In the genomic region with DNA sequence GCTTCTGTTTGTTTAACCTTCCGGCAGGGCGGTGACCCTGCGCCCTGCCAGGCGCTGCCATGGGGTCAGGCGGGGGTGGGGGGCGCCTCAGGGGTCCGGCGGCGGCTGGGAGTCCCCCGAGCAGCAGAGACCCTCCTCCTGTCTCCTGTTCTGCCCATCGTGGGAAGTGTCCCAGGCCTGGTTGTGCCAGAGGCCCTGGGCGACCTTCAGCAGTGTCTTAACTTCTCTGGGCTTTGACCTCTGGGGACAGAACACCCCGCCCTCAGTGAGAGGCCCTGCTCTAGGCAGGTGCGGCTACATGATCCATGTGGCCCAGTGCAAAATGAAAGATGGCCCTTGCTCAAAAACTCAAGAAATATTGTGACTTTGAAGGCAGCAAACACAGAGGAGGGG, we compare ENCODE assay signal across 29 cellular contexts. TPM values are rescaled to one million over a fixed set of nuclear protein-coding genes. Genes with fewer than 3 reads are reported as not detected.
"Had no signal": no experiment of that assay in that cellular context is flagged by ENCODE, and none has a peak within 500 bp of the region (broad histone marks: within the 10 kb centered on the region; RNA-seq: fewer than 3 reads in every experiment).

No MANE protein-coding gene starts in this region.

- H3K27ac ChIP-seq: colonic mucosa, dorsolateral prefrontal cortex, esophagus squamous epithelium, gastroesophageal sphincter, pancreas, transverse colon, uterus had no signal

- ATAC-seq: activated CD4-positive, alpha-beta T cell treated with anti-CD3 and anti-CD28 coated beads for 36 hours; activated T-cell treated with anti-CD3 and anti-CD28 coated beads, Interleukin-2, amount 50 U/mL, for 4 hours; gastroesophageal sphincter; left lobe of liver; naive thymus-derived CD8-positive, alpha-beta T cell; pancreas; sciatic nerve; stimulated activated memory B cell treated with anti-CD40 and anti-IgM and Interleukin-4, amounts not matched to agents 10 μg/mL and 1 μg/mL and 100 μg/mL, for 72 hours had no signal

- H3K9me3 Mint-ChIP-seq: activated B cell treated with CpG ODN at 0.5 μM for 24 hours; activated naive CD8-positive, alpha-beta T cell treated with anti-CD3 and anti-CD28 coated beads for 36 hours; activated T-cell treated with anti-CD3 and anti-CD28 coated beads, Interleukin-2, amount 50 U/mL, for 4 hours; activated T-helper 2 cell treated with anti-CD3 and anti-CD28 coated beads, Interferon-gamma antibody, Interleukin-2, Interleukin-4, amounts not matched to agents 10 μg/mL and 5 μg/mL and 100 μg/mL, durations not matched to agents 14 hours and 24 hours and 36 hours; immature natural killer cell had no signal

- H3K4me3 ChIP-seq: colonic mucosa, gastroesophageal sphincter, lung, pancreas, transverse colon, uterus had no signal

- DNase-seq: activated B cell treated with CpG ODN at 0.5 μM for 24 hours; activated CD4-positive, alpha-beta T cell treated with anti-CD3 and anti-CD28 coated beads for 36 hours; activated CD4-positive, alpha-beta T cell treated with anti-CD3 and anti-CD28 coated beads, Interleukin-2, amount 50 U/mL, for 48 hours; activated CD8-positive, alpha-beta memory T cell treated with anti-CD3 and anti-CD28 coated beads, Interleukin-2, amount 50 U/mL, for 48 hours; activated naive CD4-positive, alpha-beta T cell treated with Interleukin-2 at 50 U/mL for 16 hours; activated naive CD8-positive, alpha-beta T cell treated with anti-CD3 and anti-CD28 coated beads for 36 hours; activated T-cell treated with anti-CD3 and anti-CD28 coated beads, Interleukin-2, amount 50 U/mL, for 4 hours; colonic mucosa; dorsolateral prefrontal cortex; esophagus squamous epithelium; head of caudate nucleus; immature natural killer cell; naive thymus-derived CD8-positive, alpha-beta T cell; small intestine; stimulated activated CD4-positive, alpha-beta T cell treated with anti-CD3 and anti-CD28 coated beads, Interleukin-15, amount 100 ng/mL, for 24 hours; T1000; transverse colon; uterus had no signal

- H3K9me3 ChIP-seq: colonic mucosa, pancreas, transverse colon, uterus had no signal

- H3K27ac Mint-ChIP-seq: activated B cell treated with CpG ODN at 0.5 μM for 24 hours; activated CD4-positive, alpha-beta T cell treated with anti-CD3 and anti-CD28 coated beads for 36 hours; activated naive CD8-positive, alpha-beta T cell treated with anti-CD3 and anti-CD28 coated beads for 36 hours; activated T-helper 2 cell treated with anti-CD3 and anti-CD28 coated beads, Interferon-gamma antibody, Interleukin-2, Interleukin-4, amounts not matched to agents 10 μg/mL and 5 μg/mL and 100 μg/mL, durations not matched to agents 14 hours and 24 hours and 36 hours; immature natural killer cell; naive thymus-derived CD8-positive, alpha-beta T cell; stimulated activated memory B cell treated with anti-CD40 and anti-IgM and Interleukin-4, amounts not matched to agents 10 μg/mL and 1 μg/mL and 100 μg/mL, for 72 hours had no signal

- H3K36me3 ChIP-seq: colonic mucosa, esophagus squamous epithelium, gastroesophageal sphincter, pancreas, transverse colon, uterus had no signal

- H3K4me1 Mint-ChIP-seq: activated B cell treated with CpG ODN at 0.5 μM for 24 hours; activated CD4-positive, alpha-beta T cell treated with anti-CD3 and anti-CD28 coated beads for 36 hours; activated naive CD8-positive, alpha-beta T cell treated with anti-CD3 and anti-CD28 coated beads for 36 hours; immature natural killer cell had no signal

- H3K36me3 Mint-ChIP-seq: activated naive CD8-positive, alpha-beta T cell treated with anti-CD3 and anti-CD28 coated beads for 36 hours; immature natural killer cell; naive thymus-derived CD8-positive, alpha-beta T cell; stimulated activated memory B cell treated with anti-CD40 and anti-IgM and Interleukin-4, amounts not matched to agents 10 μg/mL and 1 μg/mL and 100 μg/mL, for 72 hours had no signal

- H3K4me3 Mint-ChIP-seq: activated B cell treated with CpG ODN at 0.5 μM for 24 hours; activated CD4-positive, alpha-beta T cell treated with anti-CD3 and anti-CD28 coated beads for 36 hours; activated naive CD8-positive, alpha-beta T cell treated with anti-CD3 and anti-CD28 coated beads for 36 hours; activated T-cell treated with anti-CD3 and anti-CD28 coated beads, Interleukin-2, amount 50 U/mL, for 4 hours; immature natural killer cell; naive thymus-derived CD8-positive, alpha-beta T cell; stimulated activated memory B cell treated with anti-CD40 and anti-IgM and Interleukin-4, amounts not matched to agents 10 μg/mL and 1 μg/mL and 100 μg/mL, for 72 hours had no signal

- H3K4me1 ChIP-seq: colonic mucosa, pancreas, transverse colon had no signal

RNA-seq across cellular contexts. Expression of a gene that starts 22.8 kb away (rescaled TPM):
- total RNA-seq: activated B cell treated with CpG ODN at 0.5 μM for 24 hours; activated CD4-positive, alpha-beta T cell treated with anti-CD3 and anti-CD28 coated beads for 36 hours; activated CD8-positive, alpha-beta memory T cell treated with anti-CD3 and anti-CD28 coated beads for 36 hours; activated naive CD8-positive, alpha-beta T cell treated with anti-CD3 and anti-CD28 coated beads for 36 hours; activated T-cell treated with anti-CD3 and anti-CD28 coated beads, Interleukin-2, amount 50 U/mL, for 4 hours; activated T-helper 2 cell treated with anti-CD3 and anti-CD28 coated beads, Interferon-gamma antibody, Interleukin-2, Interleukin-4, amounts not matched to agents 10 μg/mL and 5 μg/mL and 100 μg/mL, durations not matched to agents 14 hours and 24 hours and 36 hours; colonic mucosa; gastroesophageal sphincter; kidney epithelial cell; left lobe of liver; lung; naive thymus-derived CD8-positive, alpha-beta T cell; pancreas; pulmonary artery endothelial cell; sciatic nerve; T-helper 1 cell treated with Interleukin-12 subunit alpha and Interleukin-12 subunit beta and Interleukin-4 antibody, amounts not matched to agents 30 ng/mL and 1 ng/mL, for 36 hours; transverse colon had no signal
